In genomic region chr9:126348911-126349550, GRCh38 we compare ENCODE assay signal across 20 cellular contexts. TPM values are rescaled to one million over a fixed set of nuclear protein-coding genes. Genes with fewer than 3 reads are reported as not detected.
DNase-seq lines count a peak whose midpoint lies in the region; ATAC-seq and TF ChIP-seq lines count a peak whose summit lies in the region.
"Had no signal": no experiment of that assay in that cellular context is flagged by ENCODE, and none has a peak within 500 bp of the region (broad histone marks: within the 10 kb centered on the region; RNA-seq: fewer than 3 reads in every experiment).

No MANE protein-coding gene starts in this region.

- H3K4me3 ChIP-seq in lower lobe of right lung (no peak overlapping the region), transverse colon (peak overlapping the region in 1 of 4 donors; percentile 1)
- H3K4me3 ChIP-seq: BLaER1, tibial artery had no signal

- peak; percentile 7 to 31 for ATAC-seq in lower lobe of right lung
- ATAC-seq: activated naive CD8-positive, alpha-beta T cell treated with anti-CD3 and anti-CD28 coated beads, Interleukin-2, amount 50 U/mL, for 24 hours; HCT116; Panc1 had no signal

- peaks cover 13% of the 10 kb centered on the region for H3K9me3 Mint-ChIP-seq in activated CD4-positive, alpha-beta memory T cell treated with anti-CD3 and anti-CD28 coated beads for 36 hours
- H3K9me3 Mint-ChIP-seq in activated naive CD4-positive, alpha-beta T cell treated with anti-CD3 and anti-CD28 coated beads, Interleukin-2, amount 10 ng/mL, durations not matched to agents 7 days and 5 days: peaks cover 2% of the 10 kb centered on the region

- H3K27ac Mint-ChIP-seq in activated CD4-positive, alpha-beta memory T cell treated with anti-CD3 and anti-CD28 coated beads for 36 hours: no peak overlapping the region
- H3K27ac Mint-ChIP-seq in activated naive CD4-positive, alpha-beta T cell treated with anti-CD3 and anti-CD28 coated beads, Interleukin-2, amount 10 ng/mL, durations not matched to agents 7 days and 5 days: no peak overlapping the region
- H3K27ac Mint-ChIP-seq: activated CD4-positive, alpha-beta memory T cell treated with anti-CD3 and anti-CD28 coated beads, Interleukin-2, amount 10 ng/mL, durations not matched to agents 7 days and 5 days; activated naive CD8-positive, alpha-beta T cell treated with anti-CD3 and anti-CD28 coated beads, Interleukin-2, amount 50 U/mL, for 24 hours; activated T-helper 1 cell treated with anti-CD3 and anti-CD28 coated beads, Interleukin-12 subunit alpha, Interleukin-12 subunit beta, Interleukin-2, Interleukin-4 antibody, amounts not matched to agents 30 ng/mL and 10 ng/mL and 1 ng/mL, durations not matched to agents 14 hours and 24 hours and 36 hours had no signal

- TF ChIP-seq POLR2A in transverse colon (IDR thresholded peaks at IDR 0.05): peak; percentile 27

- no peaks in the 10 kb centered on the region for H3K4me1 Mint-ChIP-seq in activated CD4-positive, alpha-beta memory T cell treated with anti-CD3 and anti-CD28 coated beads for 36 hours (ENCODE audit: low read depth)
- H3K4me1 Mint-ChIP-seq in activated naive CD4-positive, alpha-beta T cell treated with anti-CD3 and anti-CD28 coated beads, Interleukin-2, amount 10 ng/mL, durations not matched to agents 7 days and 5 days: no peaks in the 10 kb centered on the region
- H3K4me1 Mint-ChIP-seq: activated CD4-positive, alpha-beta memory T cell treated with anti-CD3 and anti-CD28 coated beads, Interleukin-2, amount 10 ng/mL, durations not matched to agents 7 days and 5 days had no signal

- intact Hi-C loops in lower lobe of right lung (cut with DNase I) (no loop called here), transverse colon (cut with DNase I; ENCODE audit: low total_unique reads) (no loop called here)
- intact Hi-C loops in activated CD4-positive, alpha-beta memory T cell treated with anti-CD3 and anti-CD28 coated beads for 36 hours (cut with micrococcal nuclease): no loop called here

- H3K36me3 ChIP-seq in lower lobe of right lung (peaks cover 17% of the 10 kb centered on the region), transverse colon (no peaks in the 10 kb centered on the region)

- peaks cover 33% of the 10 kb centered on the region for H3K4me1 ChIP-seq in lower lobe of right lung
- peaks cover 21 to 52% (median 40%) of the 10 kb centered on the region in 4 donors for H3K4me1 ChIP-seq in transverse colon

- H3K9me3 ChIP-seq in lower lobe of right lung (peaks cover 9% of the 10 kb centered on the region), transverse colon (peaks cover 0 to 4% of the 10 kb centered on the region in 2 donors)

- in situ Hi-C loops in transverse colon (cut with MboI; ENCODE audit: low pct_ligation_motif_present in 1 of 4, low pct_unique_long_range_greater_than_20kb in 1 of 4, low sequenced_read_pairs in 3 of 4): no loop called here

- DNase-seq in NCI-H2171 treated with DMSO at 0.1 percent for 48 hours (lab: John Stamatoyannopoulos, UW) (peak; percentile 13), NCI-H2171 (lab: John Stamatoyannopoulos, UW) (no peak), lower lobe of right lung (no peak), transverse colon (peak; percentile 83), HEK293T (ENCODE audit: extremely low spot score) (no peak)
- DNase-seq in activated CD4-positive, alpha-beta memory T cell treated with anti-CD3 and anti-CD28 coated beads for 36 hours: no peak
- no peak for DNase-seq in activated naive CD4-positive, alpha-beta T cell treated with anti-CD3 and anti-CD28 coated beads, Interleukin-2, amount 10 ng/mL, durations not matched to agents 7 days and 5 days
- DNase-seq: activated CD4-positive, alpha-beta memory T cell treated with anti-CD3 and anti-CD28 coated beads, Interleukin-2, amount 10 ng/mL, durations not matched to agents 7 days and 5 days; activated naive CD8-positive, alpha-beta T cell treated with anti-CD3 and anti-CD28 coated beads, Interleukin-2, amount 50 U/mL, for 24 hours; mesenchymal stem cell; MM.1S; stimulated activated CD4-positive, alpha-beta T cell treated with anti-CD3 and anti-CD28 coated beads, Interleukin-1b, Interleukin-23, amount 100 ng/mL, for 48 hours; tibial artery had no signal

- POLR2A ChIA-PET in HEK293T (lab: Yijun Ruan, JAX): no interaction called here
- POLR2A ChIA-PET in activated CD4-positive, alpha-beta memory T cell treated with anti-CD3 and anti-CD28 coated beads for 36 hours (lab: Charles Lee): no interaction called here

- CTCF ChIA-PET in HEK293T (lab: Yijun Ruan, JAX): no interaction called here
- CTCF ChIA-PET in activated CD4-positive, alpha-beta memory T cell treated with anti-CD3 and anti-CD28 coated beads for 36 hours (lab: Charles Lee): interaction anchor here (1.3 kb wide), 1 partner anchor 50 kb away, joined by 3 read pairs; no protein-coding TSS in a partner anchor
- CTCF ChIA-PET in activated naive CD4-positive, alpha-beta T cell treated with anti-CD3 and anti-CD28 coated beads, Interleukin-2, amount 10 ng/mL, durations not matched to agents 7 days and 5 days (lab: Charles Lee): no interaction called here

- H3K27me3 Mint-ChIP-seq in activated CD4-positive, alpha-beta memory T cell treated with anti-CD3 and anti-CD28 coated beads for 36 hours: no peaks in the 10 kb centered on the region
- H3K27me3 Mint-ChIP-seq in activated naive CD4-positive, alpha-beta T cell treated with anti-CD3 and anti-CD28 coated beads, Interleukin-2, amount 10 ng/mL, durations not matched to agents 7 days and 5 days: peaks cover 12% of the 10 kb centered on the region
- H3K27me3 Mint-ChIP-seq: activated naive CD8-positive, alpha-beta T cell treated with anti-CD3 and anti-CD28 coated beads, Interleukin-2, amount 50 U/mL, for 24 hours had no signal

- no peaks in the 10 kb centered on the region for H3K27me3 ChIP-seq in lower lobe of right lung (ENCODE audit: low read depth)
- no peaks in the 10 kb centered on the region for H3K27me3 ChIP-seq in transverse colon
- H3K27me3 ChIP-seq: BLaER1, tibial artery had no signal

- 30 to 49% methylated on average over 6 to 7 of the region's 7 CpGs for WGBS in transverse colon (ENCODE audit: low coverage in 1 of 2), 2 donors

- H3K36me3 Mint-ChIP-seq in activated CD4-positive, alpha-beta memory T cell treated with anti-CD3 and anti-CD28 coated beads for 36 hours: peaks cover 11% of the 10 kb centered on the region
- no peaks in the 10 kb centered on the region for H3K36me3 Mint-ChIP-seq in activated naive CD4-positive, alpha-beta T cell treated with anti-CD3 and anti-CD28 coated beads, Interleukin-2, amount 10 ng/mL, durations not matched to agents 7 days and 5 days

- TF ChIP-seq EP300 in transverse colon (IDR thresholded peaks at IDR 0.05; ENCODE audit: low read depth): no peak

- no peak for TF ChIP-seq CTCF in lower lobe of right lung (IDR thresholded peaks at IDR 0.05)
- peak in 1 of 5 experiments; percentile 23 for TF ChIP-seq CTCF in transverse colon (IDR thresholded peaks at IDR 0.05)

- H3K27ac ChIP-seq in cingulate gyrus (ENCODE audit: low read depth, low read length) (peak overlapping the region; percentile 66), lower lobe of right lung (peak overlapping the region; percentile 74), transverse colon (peak overlapping the region; percentile 67 to 87 (median 82))
- H3K27ac ChIP-seq: 22Rv1, tibial artery had no signal

- H3K4me3 Mint-ChIP-seq in activated CD4-positive, alpha-beta memory T cell treated with anti-CD3 and anti-CD28 coated beads for 36 hours: no peak overlapping the region
- no peak overlapping the region for H3K4me3 Mint-ChIP-seq in activated naive CD4-positive, alpha-beta T cell treated with anti-CD3 and anti-CD28 coated beads, Interleukin-2, amount 10 ng/mL, durations not matched to agents 7 days and 5 days
- H3K4me3 Mint-ChIP-seq: activated CD4-positive, alpha-beta memory T cell treated with anti-CD3 and anti-CD28 coated beads, Interleukin-2, amount 10 ng/mL, durations not matched to agents 7 days and 5 days; activated naive CD8-positive, alpha-beta T cell treated with anti-CD3 and anti-CD28 coated beads, Interleukin-2, amount 50 U/mL, for 24 hours; activated T-helper 1 cell treated with anti-CD3 and anti-CD28 coated beads, Interleukin-12 subunit alpha, Interleukin-12 subunit beta, Interleukin-2, Interleukin-4 antibody, amounts not matched to agents 30 ng/mL and 10 ng/mL and 1 ng/mL, durations not matched to agents 14 hours and 24 hours and 36 hours; neural crest cell had no signal

TF ChIP-seq in HEK293T, 16 proteins besides CTCF, POLR2A, EP300 and RAD21:
- no peak for TF ChIP-seq SUZ12 (IDR thresholded peaks at IDR 0.05)
- TF ChIP-seq FOXK2 (IDR thresholded peaks at IDR 0.05): no peak
- TF ChIP-seq, protein P1, sequence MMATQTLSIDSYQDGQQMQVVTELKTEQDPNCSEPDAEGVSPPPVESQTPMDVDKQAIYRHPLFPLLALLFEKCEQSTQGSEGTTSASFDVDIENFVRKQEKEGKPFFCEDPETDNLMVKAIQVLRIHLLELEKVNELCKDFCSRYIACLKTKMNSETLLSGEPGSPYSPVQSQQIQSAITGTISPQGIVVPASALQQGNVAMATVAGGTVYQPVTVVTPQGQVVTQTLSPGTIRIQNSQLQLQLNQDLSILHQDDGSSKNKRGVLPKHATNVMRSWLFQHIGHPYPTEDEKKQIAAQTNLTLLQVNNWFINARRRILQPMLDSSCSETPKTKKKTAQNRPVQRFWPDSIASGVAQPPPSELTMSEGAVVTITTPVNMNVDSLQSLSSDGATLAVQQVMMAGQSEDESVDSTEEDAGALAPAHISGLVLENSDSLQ (IDR thresholded peaks at IDR 0.05): no peak
- TF ChIP-seq LEF1 (IDR thresholded peaks at IDR 0.05; ENCODE audit: borderline replicate concordance): no peak
- TF ChIP-seq CTBP1 (IDR thresholded peaks at IDR 0.05; ENCODE audit: borderline replicate concordance): no peak
- TF ChIP-seq NFRKB (IDR thresholded peaks at IDR 0.05): no peak
- TF ChIP-seq ZNF384 (IDR thresholded peaks at IDR 0.05): no peak
- TF ChIP-seq HDGF (IDR thresholded peaks at IDR 0.05; ENCODE audit: borderline replicate concordance): no peak
- TF ChIP-seq BHLHE40 (IDR thresholded peaks at IDR 0.05; ENCODE audit: borderline replicate concordance): no peak
- no peak for TF ChIP-seq SP1 (IDR thresholded peaks at IDR 0.05)
- no peak for TF ChIP-seq FOXA1 (IDR thresholded peaks at IDR 0.05)
- no peak for TF ChIP-seq TARDBP (IDR thresholded peaks at IDR 0.05)
- TF ChIP-seq ARNT (IDR thresholded peaks at IDR 0.05): no peak
- TF ChIP-seq ELF4 (IDR thresholded peaks at IDR 0.05): no peak
- no peak for TF ChIP-seq FOXM1 (IDR thresholded peaks at IDR 0.05; ENCODE audit: borderline replicate concordance)
- TF ChIP-seq L3MBTL2 (conservative IDR thresholded peaks at IDR 0.05): no peak

RNA-seq across cellular contexts. Expression of gene MVB12B, which starts 22.4 kb away (rescaled TPM):
- total RNA-seq in lower lobe of right lung (47.8 TPM), transverse colon (10 to 100 TPM; 15.7 to 27.3 (median 22.7) TPM)
- 1 to 10 TPM; 1.1 to 1.4 TPM for total RNA-seq in activated CD4-positive, alpha-beta memory T cell treated with anti-CD3 and anti-CD28 coated beads for 36 hours

Comparison
In these comparisons a context has a peak if more than half of its experiments do, and no peak if none do; other contexts are left out.
1. DNase-seq: peak in NCI-H2171 treated with DMSO at 0.1 percent for 48 hours (single experiment) and transverse colon (single experiment); none in NCI-H2171 (single experiment), lower lobe of right lung (single experiment), HEK293T (single experiment), activated CD4-positive, alpha-beta memory T cell treated with anti-CD3 and anti-CD28 coated beads for 36 hours (single experiment) and activated naive CD4-positive, alpha-beta T cell treated with anti-CD3 and anti-CD28 coated beads, Interleukin-2, amount 10 ng/mL, durations not matched to agents 7 days and 5 days (single experiment).
2. RNA of gene MVB12B, which starts 22.4 kb away (total RNA-seq): 47.8 TPM in lower lobe of right lung (single experiment) and 15.7 to 27.3 TPM in transverse colon; 1.1 to 1.4 TPM in activated CD4-positive, alpha-beta memory T cell treated with anti-CD3 and anti-CD28 coated beads for 36 hours; every median in the first group is over 4 times any median in the second.
3. Peak in every context shown above with its lines, with median percentiles within 50 percentile points of each other: H3K27ac ChIP-seq.